ENCODE assay signal across 27 cellular contexts in genomic region chr2:204853905-204854304, GRCh38.
"Had no signal": no experiment of that assay in that cellular context is flagged by ENCODE, and none has a peak within 500 bp of the region (broad histone marks: within the 10 kb centered on the region; RNA-seq: fewer than 3 reads in every experiment).

No MANE protein-coding gene starts in this region.

- ATAC-seq: left colon; left lung; lower lobe of right lung; naive thymus-derived CD4-positive, alpha-beta T cell; psoas muscle; right lobe of liver; stimulated activated effector memory CD8-positive, alpha-beta T cell treated with anti-CD3 and anti-CD28 coated beads, Interleukin-12 subunit alpha, Interleukin-12 subunit beta, amount 100 ng/mL, for 72 hours; stimulated activated naive CD8-positive, alpha-beta T cell treated with anti-CD3 and anti-CD28 coated beads, Interleukin-15, amount 100 ng/mL, for 72 hours; upper lobe of right lung had no signal

- H3K27me3 ChIP-seq: left lung, right atrium auricular region, right lobe of liver, spleen, testis, thyroid gland, upper lobe of right lung had no signal

- H3K9ac ChIP-seq: parathyroid adenoma had no signal

- H3K4me3 ChIP-seq: left lung, lower lobe of right lung, psoas muscle, right atrium auricular region, right lobe of liver, skin epidermis, spleen, testis, thyroid gland, upper lobe of right lung had no signal

- DNase-seq: head of caudate nucleus; hypothalamus; immature natural killer cell; kidney; left colon; left lung; lower lobe of right lung; mammary epithelial cell; mesenchymal stem cell; naive thymus-derived CD4-positive, alpha-beta T cell; nucleus accumbens; psoas muscle; right lobe of liver; spleen; stimulated activated CD4-positive, alpha-beta T cell treated with anti-CD3 and anti-CD28 coated beads, Interleukin-4, amount 100 ng/mL, for 24 hours; stimulated activated naive CD4-positive, alpha-beta T cell; stimulated activated naive CD8-positive, alpha-beta T cell treated with anti-CD3 and anti-CD28 coated beads, Interleukin-15, amount 100 ng/mL, for 72 hours; testis; thyroid gland; trophoblast cell; upper lobe of right lung had no signal

- H3K9me3 ChIP-seq: left lung, lower lobe of right lung, psoas muscle, right atrium auricular region, right lobe of liver, spleen, testis, thyroid gland, upper lobe of right lung had no signal

- H3K36me3 ChIP-seq: left lung, lower lobe of right lung, right atrium auricular region, right lobe of liver, spleen, thyroid gland, upper lobe of right lung had no signal

- H3K4me1 ChIP-seq: left lung, lower lobe of right lung, parathyroid adenoma, right atrium auricular region, right lobe of liver, spleen, testis, thyroid gland, upper lobe of right lung had no signal

- H3K27ac ChIP-seq: left lung, lower lobe of right lung, parathyroid adenoma, psoas muscle, right atrium auricular region, right lobe of liver, skin epidermis, spleen, testis, thyroid gland, upper lobe of right lung had no signal

- FAIRE-seq: islet of Langerhans, kidney, urothelium cell line had no signal
